In genomic region chr18:9136315-9137141, GRCh38 we compare ENCODE assay signal across 1 cellular context.
TF ChIP-seq lines count a peak whose summit lies in the region.

ANKRD12 (plus strand) TSS chr18:9136781; CDS start chr18:9182433, 45,652 bp downstream.

TF ChIP-seq in K562, 482 proteins besides CTCF, POLR2A, EP300 and RAD21 (continued from another document and continues in another):
- TF ChIP-seq FOXO4 (CRISPR knock-in tag; IDR thresholded peaks at IDR 0.05) (no peak), RREB1 (CRISPR knock-in tag; IDR thresholded peaks at IDR 0.05) (no peak), FUS (optimal IDR thresholded peaks at IDR 0.05; ENCODE audit: low read depth, low read length) (no peak), E2F8 (IDR thresholded peaks at IDR 0.05; ENCODE audit: low read depth, partially characterized antibody) (no peak), TCF3 (CRISPR knock-in tag; IDR thresholded peaks at IDR 0.05) (no peak), ASH1L (IDR thresholded peaks at IDR 0.05; ENCODE audit: borderline replicate concordance, low read depth, partially characterized antibody) (peak; percentile 51), TSHZ1 (CRISPR knock-in tag; IDR thresholded peaks at IDR 0.05) (no peak), ELF2 (CRISPR knock-in tag; IDR thresholded peaks at IDR 0.05) (no peak), YY1 (IDR thresholded peaks at IDR 0.05; ENCODE audit: borderline replicate concordance in 1 of 3, control insufficient read depth in 1 of 3, extremely low read depth in 1 of 3, insufficient read depth in 3 of 3, insufficient read length in 1 of 3, insufficient replicate concordance in 2 of 3, low read depth in 1 of 3, low read length in 2 of 3) (peak; percentile 11 to 73 (median 33)), RBM34 (IDR thresholded peaks at IDR 0.05; ENCODE audit: borderline replicate concordance, insufficient read depth, low read length) (no peak), CREB1 (IDR thresholded peaks at IDR 0.05) (peak; percentile 52), CREB1 (CRISPR knock-in tag; IDR thresholded peaks at IDR 0.05) (peak; percentile 83; the same call in 1 of the 2 replicates), STAT5B (CRISPR knock-in tag; IDR thresholded peaks at IDR 0.05) (no peak), KLF13 (tag; IDR thresholded peaks at IDR 0.05; ENCODE audit: borderline replicate concordance, low read depth) (peak; percentile 94; the same call in 1 of the 2 replicates), HMG20A (CRISPR knock-in tag; conservative IDR thresholded peaks at IDR 0.05) (no peak), ZNF146 (CRISPR knock-in tag; IDR thresholded peaks at IDR 0.05; ENCODE audit: unreplicated experiment) (no peak), MAX (CRISPR knock-in tag; IDR thresholded peaks at IDR 0.05) (peak; percentile 93), CREM (IDR thresholded peaks at IDR 0.05; ENCODE audit: low read depth) (peak; percentile 82), TRIM25 (IDR thresholded peaks at IDR 0.05; ENCODE audit: borderline replicate concordance) (no peak), ZKSCAN1 (IDR thresholded peaks at IDR 0.05; ENCODE audit: low read depth, low read length) (no peak), HCFC1 (IDR thresholded peaks at IDR 0.05; ENCODE audit: low read depth, low read length) (no peak; the same call in 1 of the 2 replicates), PTBP1 (IDR thresholded peaks at IDR 0.05; ENCODE audit: low read depth, low read length) (0 out of 2 replicates have a peak, but pooled peaks have one; percentile 18), RBM39 (optimal IDR thresholded peaks at IDR 0.05; ENCODE audit: low read depth, low read length) (peak; percentile 30), ZNF232 (CRISPR knock-in tag; IDR thresholded peaks at IDR 0.05) (no peak), MAFG (tag; conservative IDR thresholded peaks at IDR 0.05) (no peak), AFF1 (IDR thresholded peaks at IDR 0.05; ENCODE audit: low read depth in 1 of 2, partially characterized antibody in 2 of 2) (peak; percentile 61 to 69), SIN3B (IDR thresholded peaks at IDR 0.05; ENCODE audit: low read depth) (no peak), ZMIZ1 (IDR thresholded peaks at IDR 0.05; ENCODE audit: low read depth in 2 of 2, low read length in 2 of 2) (peak in 1 of 2 experiments; percentile 51; a peak in 1 of 4 replicates)
